Comparison of ENCODE assay signal across 18 cellular contexts in the genomic region with DNA sequence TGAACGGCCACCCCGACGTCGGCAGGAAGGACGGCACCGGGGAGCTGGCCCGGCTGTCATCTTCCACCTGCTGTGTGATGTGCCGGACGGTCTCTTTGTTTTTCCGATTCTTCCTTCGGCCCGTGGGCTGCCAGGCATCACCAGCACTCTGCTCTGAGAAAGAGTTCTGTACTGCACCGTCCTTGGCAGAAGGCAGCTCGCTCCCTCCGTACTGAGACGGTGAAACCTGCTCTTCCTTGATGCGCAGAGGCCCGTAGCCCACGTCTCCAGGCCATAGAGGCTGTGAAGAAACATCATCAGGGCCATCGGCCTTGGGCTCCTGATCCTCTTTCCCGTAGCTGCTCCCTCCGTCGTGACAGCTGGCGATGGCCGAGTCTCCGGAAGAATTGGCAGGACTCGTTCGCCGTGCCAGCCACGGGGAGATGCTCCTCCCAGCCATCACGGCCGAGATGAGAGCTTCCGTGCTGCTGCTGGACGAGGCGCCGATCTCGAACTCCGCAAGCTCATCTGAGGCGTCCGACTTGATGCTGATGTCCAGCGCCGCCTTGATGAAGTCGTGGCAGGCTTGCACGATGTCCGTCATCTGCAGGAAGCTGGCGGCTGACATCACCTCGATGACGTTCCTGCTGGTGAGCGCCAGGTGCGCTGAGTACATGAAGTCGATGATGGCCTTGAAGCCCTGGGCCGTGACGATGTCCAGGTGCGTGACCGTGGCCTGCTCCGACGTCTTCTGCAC. TPM values are rescaled to one million over a fixed set of nuclear protein-coding genes. Genes with fewer than 3 reads are reported as not detected.
"Had no signal": no experiment of that assay in that cellular context is flagged by ENCODE, and none has a peak within 500 bp of the region (broad histone marks: within the 10 kb centered on the region; RNA-seq: fewer than 3 reads in every experiment).

No MANE protein-coding gene starts in this region.

- H3K9me3 ChIP-seq: thoracic aorta had no signal

- ATAC-seq: activated CD8-positive, alpha-beta memory T cell treated with anti-CD3 and anti-CD28 coated beads, Interleukin-2, amount 10 ng/mL, durations not matched to agents 7 days and 5 days; activated CD8-positive, alpha-beta T cell treated with anti-CD3 and anti-CD28 coated beads for 36 hours had no signal

- DNase-seq: activated CD4-positive, alpha-beta T cell treated with anti-CD3 and anti-CD28 coated beads, Interleukin-2, amount 10 ng/mL, durations not matched to agents 7 days and 5 days; activated CD4-positive, CD25-positive, alpha-beta regulatory T cell treated with anti-CD3 and anti-CD28 coated beads, Interleukin-2, amount 50 U/mL, for 72 hours; activated CD8-positive, alpha-beta memory T cell treated with anti-CD3 and anti-CD28 coated beads, Interleukin-2, amount 10 ng/mL, durations not matched to agents 7 days and 5 days; activated CD8-positive, alpha-beta T cell treated with anti-CD3 and anti-CD28 coated beads for 36 hours; activated gamma-delta T cell; activated naive CD4-positive, alpha-beta T cell treated with anti-CD3 and anti-CD28 coated beads, Interleukin-2, amount 50 U/mL, for 16 hours; activated naive CD8-positive, alpha-beta T cell treated with anti-CD3 and anti-CD28 coated beads, Interleukin-2, amount 50 U/mL, for 24 hours; activated T-cell treated with anti-CD3 and anti-CD28 coated beads for 4 hours; effector CD4-positive, alpha-beta T cell; foreskin fibroblast; hippocampal formation; nephron progenitor cell; nucleus accumbens; posterior cingulate gyrus; stimulated activated CD4-positive, alpha-beta T cell treated with anti-CD3 and anti-CD28 coated beads, Interleukin-4, amount 100 ng/mL, for 1 hour; stimulated activated naive CD4-positive, alpha-beta T cell had no signal

- H3K4me3 ChIP-seq: thoracic aorta had no signal

- H3K36me3 ChIP-seq: thoracic aorta had no signal

- H3K27ac ChIP-seq: thoracic aorta, VCaP had no signal

RNA-seq across cellular contexts. Expression of a gene that starts 41.1 kb away (rescaled TPM):
- total RNA-seq: activated CD4-positive, alpha-beta T cell treated with anti-CD3 and anti-CD28 coated beads, Interleukin-2, amount 10 ng/mL, durations not matched to agents 7 days and 5 days had no signal
